ENCODE assay signal across 18 cellular contexts in the genomic region with DNA sequence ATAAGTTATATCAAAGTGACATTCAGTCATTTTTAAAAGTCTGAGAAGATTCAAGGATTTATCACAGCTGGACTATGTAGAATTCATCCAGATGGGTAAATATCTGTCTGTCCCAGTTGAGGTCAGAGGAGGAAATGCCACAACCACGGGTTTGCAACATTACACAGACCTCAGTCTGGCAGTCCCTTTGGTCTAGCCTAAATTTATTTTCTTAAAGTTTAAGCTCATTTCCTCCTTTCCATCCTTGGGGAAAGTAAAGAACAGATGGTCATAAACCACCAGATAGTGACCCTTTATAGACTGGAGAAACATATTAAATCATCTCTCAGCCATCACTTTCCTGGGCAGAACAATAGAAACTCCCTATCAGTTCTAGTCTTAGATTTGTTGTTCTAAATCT.
DNase-seq lines count a peak whose midpoint lies in the region; ATAC-seq and TF ChIP-seq lines count a peak whose summit lies in the region.
"Had no signal": no experiment of that assay in that cellular context is flagged by ENCODE, and none has a peak within 500 bp of the region (broad histone marks: within the 10 kb centered on the region; RNA-seq: fewer than 3 reads in every experiment).

No MANE protein-coding gene starts in this region.

- no peaks in the 10 kb centered on the region for H3K27me3 ChIP-seq in left lung
- H3K27me3 ChIP-seq: adrenal gland, dorsolateral prefrontal cortex, Peyer's patch had no signal

- no peaks in the 10 kb centered on the region for H3K4me1 ChIP-seq in left lung
- H3K4me1 ChIP-seq: Peyer's patch had no signal

- no peak overlapping the region for H3K27ac ChIP-seq in left lung
- H3K27ac ChIP-seq: dorsolateral prefrontal cortex, Peyer's patch had no signal

- peak; percentile 87 for DNase-seq in EH (ENCODE audit: low read depth)
- DNase-seq in NCI-H69 (lab: John Stamatoyannopoulos, UW): peak; percentile 42
- peak; percentile 86 for DNase-seq in choroid plexus epithelial cell (ENCODE audit: low read depth)
- DNase-seq in left lung: no peak
- no peak for DNase-seq in T-helper 1 cell
- no peak for DNase-seq in central memory CD4-positive, alpha-beta T cell
- no peak for DNase-seq in occipital lobe (lab: John Stamatoyannopoulos, UW)
- DNase-seq: activated CD4-positive, alpha-beta T cell treated with anti-CD3 and anti-CD28 coated beads, Interleukin-2, amount 10 ng/mL, durations not matched to agents 24 days and 14 days; C1 segment of cervical spinal cord; DND-41; dorsolateral prefrontal cortex; left cardiac atrium; naive B cell; Peyer's patch; right cardiac atrium; stimulated activated CD4-positive, alpha-beta T cell treated with anti-CD3 and anti-CD28 coated beads, Interleukin-4, amount 100 ng/mL, for 1 hour had no signal

- H3K36me3 ChIP-seq in left lung: no peaks in the 10 kb centered on the region
- H3K36me3 ChIP-seq: adrenal gland, Peyer's patch had no signal

- H3K4me3 ChIP-seq in choroid plexus epithelial cell (ENCODE audit: low read depth, low read length): no peak overlapping the region
- H3K4me3 ChIP-seq in left lung: no peak overlapping the region
- H3K4me3 ChIP-seq: adrenal gland, dorsolateral prefrontal cortex, Peyer's patch had no signal

- intact Hi-C loops in left lung (cut with DNase I): no loop called here

- no peaks in the 10 kb centered on the region for H3K9me3 ChIP-seq in left lung
- H3K9me3 ChIP-seq: adrenal gland, Peyer's patch had no signal

- no peak for TF ChIP-seq CTCF in choroid plexus epithelial cell (conservative IDR thresholded peaks at IDR 0.05; ENCODE audit: low read depth, low read length)
- no peak for TF ChIP-seq CTCF in left lung (IDR thresholded peaks at IDR 0.05)

- ATAC-seq in left lung (peak; percentile 47), HG03378 (IDR thresholded peaks at IDR 0.05; ENCODE audit: unreplicated experiment) (no peak)

Comparison
In these comparisons a context has a peak if more than half of its experiments do, and no peak if none do; other contexts are left out.
1. DNase-seq: peak in EH (single experiment), NCI-H69 (single experiment) and choroid plexus epithelial cell (single experiment); none in left lung (0 of 2), T-helper 1 cell (0 of 5), central memory CD4-positive, alpha-beta T cell (single experiment) and occipital lobe (single experiment).